ENCODE assay signal across 2 cellular contexts in genomic region chr2:72826156-72826477, GRCh38.
TF ChIP-seq lines count a peak whose summit lies in the region.

No MANE protein-coding gene starts in this region.

TF ChIP-seq in SK-N-SH, 30 proteins besides CTCF, POLR2A, EP300 and RAD21 (continued from another document):
- TF ChIP-seq TAF1 (IDR thresholded peaks at IDR 0.05; ENCODE audit: borderline replicate concordance, low read depth, low read length) (no peak), JUND (IDR thresholded peaks at IDR 0.05) (no peak), TCF12 (IDR thresholded peaks at IDR 0.05) (no peak), RFX5 (IDR thresholded peaks at IDR 0.05; ENCODE audit: low read length) (no peak), MEF2A (IDR thresholded peaks at IDR 0.05; ENCODE audit: borderline replicate concordance, low read depth) (no peak), PBX3 (IDR thresholded peaks at IDR 0.05) (no peak), NFIC (IDR thresholded peaks at IDR 0.05; ENCODE audit: borderline replicate concordance) (no peak), EZH2phosphoT487 (IDR thresholded peaks at IDR 0.05; ENCODE audit: borderline replicate concordance, low read depth) (no peak), USF2 (IDR thresholded peaks at IDR 0.05; ENCODE audit: borderline replicate concordance, low read depth, low read length) (no peak), ELF1 (IDR thresholded peaks at IDR 0.05) (no peak), POLR2AphosphoS5 (IDR thresholded peaks at IDR 0.05; ENCODE audit: low read depth, low read length) (no peak), FOXJ3 (CRISPR knock-in tag; IDR thresholded peaks at IDR 0.05) (no peak), GABPA (IDR thresholded peaks at IDR 0.05; ENCODE audit: low read depth) (no peak), TEAD4 (IDR thresholded peaks at IDR 0.05; ENCODE audit: borderline replicate concordance, insufficient read depth) (no peak), NRF1 (IDR thresholded peaks at IDR 0.05; ENCODE audit: low read depth, low read length) (no peak)

TF ChIP-seq in SK-N-SH treated with all-trans-retinoic acid at 6 μM for 48 hours, 23 proteins besides CTCF, POLR2A, EP300 and RAD21 (continued from another document):
- TF ChIP-seq POU6F1 (CRISPR knock-in tag; IDR thresholded peaks at IDR 0.05; ENCODE audit: borderline replicate concordance, low read depth) (no peak), ZNF70 (CRISPR knock-in tag; IDR thresholded peaks at IDR 0.05) (no peak)
